In genomic region chr1:117540532-117540931, GRCh38 we compare ENCODE assay signal across 12 cellular contexts.
"Had no signal": no experiment of that assay in that cellular context is flagged by ENCODE, and none has a peak within 500 bp of the region (broad histone marks: within the 10 kb centered on the region; RNA-seq: fewer than 3 reads in every experiment).

No MANE protein-coding gene starts in this region.

- ATAC-seq: activated CD4-positive, CD25-positive, alpha-beta regulatory T cell treated with anti-CD3 and anti-CD28 coated beads, Interleukin-2, amount 50 U/mL, for 24 hours; gastroesophageal sphincter; SK-N-SH treated with all-trans-retinoic acid at 6 μM for 48 hours; upper lobe of right lung had no signal

- H3K27ac Mint-ChIP-seq: activated T-helper 1 cell treated with anti-CD3 and anti-CD28 coated beads, Interleukin-12 subunit alpha, Interleukin-12 subunit beta, Interleukin-2, Interleukin-4 antibody, amounts not matched to agents 30 ng/mL and 10 ng/mL and 1 ng/mL, durations not matched to agents 14 hours and 24 hours and 36 hours; memory B cell; nephron had no signal

- H3K4me1 Mint-ChIP-seq: nephron had no signal

- DNase-seq: activated gamma-delta T cell treated with Interleukin-2 at 50 U/mL for 16 hours; head of caudate nucleus; hypothalamus; stimulated activated naive CD4-positive, alpha-beta T cell treated with Interleukin-2 at 50 U/mL for 16 hours; substantia nigra; upper lobe of right lung had no signal

- H3K9me3 Mint-ChIP-seq: activated T-helper 1 cell treated with anti-CD3 and anti-CD28 coated beads, Interleukin-12 subunit alpha, Interleukin-12 subunit beta, Interleukin-2, Interleukin-4 antibody, amounts not matched to agents 30 ng/mL and 10 ng/mL and 1 ng/mL, durations not matched to agents 14 hours and 24 hours and 36 hours; memory B cell; nephron had no signal

- H3K36me3 Mint-ChIP-seq: memory B cell had no signal

- H3K4me3 Mint-ChIP-seq: activated T-helper 1 cell treated with anti-CD3 and anti-CD28 coated beads, Interleukin-12 subunit alpha, Interleukin-12 subunit beta, Interleukin-2, Interleukin-4 antibody, amounts not matched to agents 30 ng/mL and 10 ng/mL and 1 ng/mL, durations not matched to agents 14 hours and 24 hours and 36 hours; memory B cell; nephron had no signal
